13 cellular contexts compared by ENCODE assay signal in genomic region chr12:11959117-11959823, GRCh38.
DNase-seq lines count a peak whose midpoint lies in the region; ATAC-seq and TF ChIP-seq lines count a peak whose summit lies in the region.
"Had no signal": no experiment of that assay in that cellular context is flagged by ENCODE, and none has a peak within 500 bp of the region (broad histone marks: within the 10 kb centered on the region; RNA-seq: fewer than 3 reads in every experiment).

No MANE protein-coding gene starts in this region.

- TF ChIP-seq CTCF in esophagus muscularis mucosa (IDR thresholded peaks at IDR 0.05): no peak

- H3K27me3 Mint-ChIP-seq in activated T-cell treated with anti-CD3 and anti-CD28 coated beads, Interleukin-2, amount 50 U/mL, for 72 hours (ENCODE audit: low read depth): peaks cover 33% of the 10 kb centered on the region
- no peaks in the 10 kb centered on the region for H3K27me3 Mint-ChIP-seq in activated CD4-positive, alpha-beta memory T cell treated with anti-CD3 and anti-CD28 coated beads for 36 hours
- H3K27me3 Mint-ChIP-seq in stimulated activated naive CD8-positive, alpha-beta T cell treated with anti-CD3 and anti-CD28 coated beads, Interleukin-15, Interleukin-2, amounts not matched to agents 100 ng/mL and 50 ng/mL, for 24 hours: peaks cover 23% of the 10 kb centered on the region

- TF ChIP-seq POLR2A in esophagus muscularis mucosa (IDR thresholded peaks at IDR 0.05; ENCODE audit: low read depth): no peak

- ATAC-seq in activated T-cell treated with anti-CD3 and anti-CD28 coated beads, Interleukin-2, amount 50 U/mL, for 72 hours (replicated peaks in 1 of 2): peak; percentile 39 to 43

- H3K36me3 Mint-ChIP-seq in activated T-cell treated with anti-CD3 and anti-CD28 coated beads, Interleukin-2, amount 50 U/mL, for 72 hours (ENCODE audit: insufficient read depth in 2 of 2): peaks cover 0 to 2% of the 10 kb centered on the region in 2 donors
- no peaks in the 10 kb centered on the region for H3K36me3 Mint-ChIP-seq in activated CD4-positive, alpha-beta memory T cell treated with anti-CD3 and anti-CD28 coated beads for 36 hours
- H3K36me3 Mint-ChIP-seq in stimulated activated naive CD8-positive, alpha-beta T cell treated with anti-CD3 and anti-CD28 coated beads, Interleukin-15, Interleukin-2, amounts not matched to agents 100 ng/mL and 50 ng/mL, for 24 hours (ENCODE audit: low read depth): no peaks in the 10 kb centered on the region

- H3K27ac Mint-ChIP-seq in activated T-cell treated with anti-CD3 and anti-CD28 coated beads, Interleukin-2, amount 50 U/mL, for 72 hours: peak overlapping the region; percentile 86
- peak overlapping the region; percentile 90 for H3K27ac Mint-ChIP-seq in activated CD4-positive, alpha-beta memory T cell treated with anti-CD3 and anti-CD28 coated beads for 36 hours
- H3K27ac Mint-ChIP-seq in stimulated activated naive CD8-positive, alpha-beta T cell treated with anti-CD3 and anti-CD28 coated beads, Interleukin-15, Interleukin-2, amounts not matched to agents 100 ng/mL and 50 ng/mL, for 24 hours: peak overlapping the region; percentile 71

- no peaks in the 10 kb centered on the region for H3K9me3 Mint-ChIP-seq in activated T-cell treated with anti-CD3 and anti-CD28 coated beads, Interleukin-2, amount 50 U/mL, for 72 hours
- H3K9me3 Mint-ChIP-seq in activated CD4-positive, alpha-beta memory T cell treated with anti-CD3 and anti-CD28 coated beads for 36 hours: no peaks in the 10 kb centered on the region
- H3K9me3 Mint-ChIP-seq in stimulated activated naive CD8-positive, alpha-beta T cell treated with anti-CD3 and anti-CD28 coated beads, Interleukin-15, Interleukin-2, amounts not matched to agents 100 ng/mL and 50 ng/mL, for 24 hours: no peaks in the 10 kb centered on the region
- H3K9me3 Mint-ChIP-seq: activated T-cell treated with anti-CD3 and anti-CD28 coated beads, Interleukin-2, amount 50 U/mL, for 4 hours had no signal

- DNase-seq in activated T-cell treated with anti-CD3 and anti-CD28 coated beads, Interleukin-2, amount 50 U/mL, for 72 hours: peak; percentile 17 to 31
- no peak for DNase-seq in activated T-cell treated with anti-CD3 and anti-CD28 coated beads, Interleukin-2, amount 50 U/mL, for 1 hour
- peak; percentile 47 for DNase-seq in activated CD4-positive, alpha-beta memory T cell treated with anti-CD3 and anti-CD28 coated beads for 36 hours
- peak; percentile 62 for DNase-seq in esophagus muscularis mucosa (ENCODE audit: extremely low spot score)
- no peak for DNase-seq in NCI-H748 treated with DMSO at 0.1 percent for 48 hours (lab: John Stamatoyannopoulos, UW)
- DNase-seq in nucleus accumbens (lab: John Stamatoyannopoulos, UW): no peak
- no peak for DNase-seq in UCSD-AML1 (lab: John Stamatoyannopoulos, UW; ENCODE audit: unreplicated experiment)
- DNase-seq: activated T-cell treated with anti-CD3 and anti-CD28 coated beads, Interleukin-2, amount 50 U/mL, for 4 hours; effector CD4-positive, alpha-beta T cell; NCI-H526 treated with DMSO at 0.1 percent for 48 hours; upper lobe of right lung had no signal

- POLR2A ChIA-PET in activated CD4-positive, alpha-beta memory T cell treated with anti-CD3 and anti-CD28 coated beads for 36 hours (lab: Charles Lee): interaction anchor here (1.0 to 3.0 kb wide), 7 partner anchors 14 to 309 kb away, joined by 3 to 19 read pairs (median 4); partner anchors contain the start of gene ETV6

- H3K9me3 ChIP-seq in esophagus muscularis mucosa: no peaks in the 10 kb centered on the region
- H3K9me3 ChIP-seq: neutrophil, upper lobe of right lung had no signal

- CTCF ChIA-PET in activated CD4-positive, alpha-beta memory T cell treated with anti-CD3 and anti-CD28 coated beads for 36 hours (lab: Charles Lee): interaction anchor here (1.0 to 1.5 kb wide), 3 partner anchors 10 to 52 kb away, joined by 3 to 6 read pairs (median 4); no protein-coding TSS in a partner anchor

- peaks cover 31% of the 10 kb centered on the region for H3K4me1 Mint-ChIP-seq in activated T-cell treated with anti-CD3 and anti-CD28 coated beads, Interleukin-2, amount 50 U/mL, for 72 hours (ENCODE audit: low read depth)
- H3K4me1 Mint-ChIP-seq in activated CD4-positive, alpha-beta memory T cell treated with anti-CD3 and anti-CD28 coated beads for 36 hours (ENCODE audit: low read depth): peaks cover 29% of the 10 kb centered on the region
- peaks cover 29% of the 10 kb centered on the region for H3K4me1 Mint-ChIP-seq in stimulated activated naive CD8-positive, alpha-beta T cell treated with anti-CD3 and anti-CD28 coated beads, Interleukin-15, Interleukin-2, amounts not matched to agents 100 ng/mL and 50 ng/mL, for 24 hours (ENCODE audit: low read depth)

- 84% methylated on average over 9 of the region's 9 CpGs for WGBS in esophagus muscularis mucosa

- no peak for TF ChIP-seq EP300 in esophagus muscularis mucosa (IDR thresholded peaks at IDR 0.05)

- no peaks in the 10 kb centered on the region for H3K36me3 ChIP-seq in esophagus muscularis mucosa
- H3K36me3 ChIP-seq: neutrophil, upper lobe of right lung had no signal

- no peak overlapping the region for H3K27ac ChIP-seq in esophagus muscularis mucosa (replicated peaks in 1 of 4)
- H3K27ac ChIP-seq: neutrophil, upper lobe of right lung had no signal

- no peaks in the 10 kb centered on the region for H3K4me1 ChIP-seq in esophagus muscularis mucosa
- H3K4me1 ChIP-seq: upper lobe of right lung had no signal

- peak overlapping the region; percentile 67 to 73 for H3K4me3 Mint-ChIP-seq in activated T-cell treated with anti-CD3 and anti-CD28 coated beads, Interleukin-2, amount 50 U/mL, for 72 hours
- H3K4me3 Mint-ChIP-seq in activated CD4-positive, alpha-beta memory T cell treated with anti-CD3 and anti-CD28 coated beads for 36 hours: peak overlapping the region; percentile 50
- H3K4me3 Mint-ChIP-seq in stimulated activated naive CD8-positive, alpha-beta T cell treated with anti-CD3 and anti-CD28 coated beads, Interleukin-15, Interleukin-2, amounts not matched to agents 100 ng/mL and 50 ng/mL, for 24 hours: peak overlapping the region; percentile 47
- H3K4me3 Mint-ChIP-seq: activated T-cell treated with anti-CD3 and anti-CD28 coated beads, Interleukin-2, amount 50 U/mL, for 4 hours had no signal

- intact Hi-C loops in activated CD4-positive, alpha-beta memory T cell treated with anti-CD3 and anti-CD28 coated beads for 36 hours (cut with micrococcal nuclease): loop anchor here (2.0 kb wide), 2 partner anchors 56 to 74 kb away; no protein-coding TSS in a partner anchor
- intact Hi-C loops in esophagus muscularis mucosa (cut with DNase I): no loop called here

- H3K4me3 ChIP-seq in esophagus muscularis mucosa: no peak overlapping the region
- H3K4me3 ChIP-seq: upper lobe of right lung had no signal

- H3K27me3 ChIP-seq in esophagus muscularis mucosa: no peaks in the 10 kb centered on the region
- H3K27me3 ChIP-seq: neutrophil, upper lobe of right lung had no signal

Comparison
In these comparisons a context has a peak if more than half of its experiments do, and no peak if none do; other contexts are left out.
1. DNase-seq: peak in activated T-cell treated with anti-CD3 and anti-CD28 coated beads, Interleukin-2, amount 50 U/mL, for 72 hours (2 of 2), activated CD4-positive, alpha-beta memory T cell treated with anti-CD3 and anti-CD28 coated beads for 36 hours (single experiment) and esophagus muscularis mucosa (single experiment); none in activated T-cell treated with anti-CD3 and anti-CD28 coated beads, Interleukin-2, amount 50 U/mL, for 1 hour (single experiment), NCI-H748 treated with DMSO at 0.1 percent for 48 hours (single experiment), nucleus accumbens (0 of 56) and UCSD-AML1 (single experiment).
2. Peak in every context shown above with its lines, with median percentiles within 50 percentile points of each other: H3K27ac Mint-ChIP-seq and H3K4me3 Mint-ChIP-seq.